8 cellular contexts compared by ENCODE assay signal in the genomic region with DNA sequence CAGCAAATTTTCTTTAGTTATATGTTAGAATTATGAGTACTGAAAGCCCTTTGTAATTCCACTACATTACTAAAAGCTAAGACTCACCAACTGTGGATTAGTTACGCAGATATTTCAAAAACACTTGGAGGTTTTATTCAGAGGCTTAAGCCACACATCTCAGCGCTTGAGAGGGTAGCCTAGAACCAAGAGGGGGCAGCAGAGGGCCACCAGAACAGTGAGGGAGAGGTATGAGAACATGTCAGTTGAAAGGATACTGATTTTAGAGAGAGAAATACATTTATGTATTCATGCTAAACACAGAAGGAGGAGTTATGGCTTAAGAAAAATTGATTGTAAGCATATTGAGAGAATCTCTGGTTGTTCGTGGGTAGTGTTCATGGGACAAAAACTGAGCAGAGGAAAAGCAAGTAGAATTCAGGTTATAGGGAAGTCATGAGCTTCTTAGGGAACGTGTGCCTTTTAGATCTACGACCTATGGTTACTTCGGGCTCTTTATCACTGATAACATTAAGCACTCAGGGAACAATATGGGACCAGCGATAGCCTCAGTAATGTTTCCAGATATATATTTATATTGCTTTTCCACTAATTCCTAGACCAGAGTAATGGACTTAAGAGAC. TPM values are rescaled to one million over a fixed set of nuclear protein-coding genes. Genes with fewer than 3 reads are reported as not detected.
DNase-seq lines count a peak whose midpoint lies in the region; ATAC-seq, FAIRE-seq and TF ChIP-seq lines count a peak whose summit lies in the region.

No MANE protein-coding gene starts in this region.

- 25 to 35% (median 27%) methylated on average over 7 of the region's 7 CpGs for WGBS in psoas muscle, 3 donors

- peak overlapping the region; percentile 83 for H3K27ac ChIP-seq in SK-N-MC
- no peak overlapping the region for H3K27ac ChIP-seq in psoas muscle

- TF ChIP-seq CTCF in psoas muscle (IDR thresholded peaks at IDR 0.05): peak; percentile 80

- H3K4me3 ChIP-seq in SK-N-MC (peak overlapping the region; percentile 61), psoas muscle (no peak overlapping the region)

- DNase-seq in GM12892 (ENCODE audit: insufficient read length) (no peak), NAMALWA (ENCODE audit: low spot score) (peak; percentile 85), SK-N-MC (ENCODE audit: low read depth, low spot score) (peak; percentile 88), glomerular visceral epithelial cell (ENCODE audit: extremely low spot score) (peak; percentile 69), psoas muscle (peak; percentile 49 to 69), NCI-H1048 (lab: John Stamatoyannopoulos, UW) (no peak)
- peak; percentile 87 for DNase-seq in activated naive CD4-positive, alpha-beta T cell treated with anti-CD3 and anti-CD28 coated beads for 36 hours

- no peak for TF ChIP-seq POLR2A in GM12892 (IDR thresholded peaks at IDR 0.05; ENCODE audit: low read depth, low read length)

- H3K4me1 Mint-ChIP-seq in activated naive CD4-positive, alpha-beta T cell treated with anti-CD3 and anti-CD28 coated beads for 36 hours (ENCODE audit: low read depth): peaks cover 10% of the 10 kb centered on the region

- peaks cover under 1% of the 10 kb centered on the region for H3K36me3 Mint-ChIP-seq in activated naive CD4-positive, alpha-beta T cell treated with anti-CD3 and anti-CD28 coated beads for 36 hours (ENCODE audit: low read depth)

- peak; percentile 94 for ATAC-seq in HG02610 (IDR thresholded peaks at IDR 0.05; ENCODE audit: unreplicated experiment)
- ATAC-seq in psoas muscle: peak; percentile 77 to 98 (median 90)

- intact Hi-C loops in activated naive CD4-positive, alpha-beta T cell treated with anti-CD3 and anti-CD28 coated beads for 36 hours (cut with micrococcal nuclease): loop anchor here (1.0 to 5.0 kb wide), 5 partner anchors 38 to 825 kb away; no protein-coding TSS in a partner anchor
- intact Hi-C loops in psoas muscle (cut with DNase I): loop anchor here (2.0 to 5.0 kb wide), 2 partner anchors 35 to 39 kb away; no protein-coding TSS in a partner anchor

- FAIRE-seq in GM12892 (lab: Jason Lieb, UNC): peak; percentile 79

- H3K4me1 ChIP-seq in psoas muscle: no peaks in the 10 kb centered on the region

- no peak overlapping the region for H3K27ac Mint-ChIP-seq in activated naive CD4-positive, alpha-beta T cell treated with anti-CD3 and anti-CD28 coated beads for 36 hours

- H3K27me3 ChIP-seq in psoas muscle (ENCODE audit: insufficient read depth in 3 of 3, low read length in 2 of 3): peaks cover 0 to 2% (median 0%) of the 10 kb centered on the region in 3 donors

- H3K9me3 ChIP-seq in SK-N-MC (ENCODE audit: low read depth, low read length) (no peaks in the 10 kb centered on the region), psoas muscle (peaks cover 10% of the 10 kb centered on the region)

- H3K36me3 ChIP-seq in SK-N-MC (ENCODE audit: insufficient read depth, low read length) (no peaks in the 10 kb centered on the region), psoas muscle (ENCODE audit: insufficient read depth in 1 of 2, low read depth in 1 of 2) (no peaks in the 10 kb centered on the region)

- H3K4me3 Mint-ChIP-seq in activated naive CD4-positive, alpha-beta T cell treated with anti-CD3 and anti-CD28 coated beads for 36 hours: no peak overlapping the region

- no peaks in the 10 kb centered on the region for H3K27me3 Mint-ChIP-seq in activated naive CD4-positive, alpha-beta T cell treated with anti-CD3 and anti-CD28 coated beads for 36 hours (ENCODE audit: low read depth)

- CTCF ChIA-PET in activated naive CD4-positive, alpha-beta T cell treated with anti-CD3 and anti-CD28 coated beads for 36 hours (lab: Charles Lee): interaction anchor here (0.7 to 5.4 kb wide), 29 partner anchors 9 to 348 kb away, joined by 3 to 123 read pairs (median 4); no protein-coding TSS in a partner anchor

- H3K9me3 Mint-ChIP-seq in activated naive CD4-positive, alpha-beta T cell treated with anti-CD3 and anti-CD28 coated beads for 36 hours: peaks cover 2% of the 10 kb centered on the region

- peak overlapping the region; percentile 56 for H3K9ac ChIP-seq in SK-N-MC (ENCODE audit: insufficient read length)

RNA-seq across cellular contexts. Expression of a gene that starts 20.4 kb away (rescaled TPM):
- 31.0 TPM for polyA plus RNA-seq in GM12892 (2012; ENCODE audit: missing spikeins)
- 10 to 100 TPM; 50.1 to 50.4 TPM for total RNA-seq in activated naive CD4-positive, alpha-beta T cell treated with anti-CD3 and anti-CD28 coated beads for 36 hours
- total RNA-seq in psoas muscle: 100 to 1,000 TPM; 140 to 196 (median 178) TPM
- 100 to 1,000 TPM in 2 of 3 donors, 10 to 100 TPM in 1; 77.8 to 203 (median 105) TPM for polyA plus RNA-seq in psoas muscle

Comparison
In these comparisons a context has a peak if more than half of its experiments do, and no peak if none do; other contexts are left out.
1. DNase-seq: peak in NAMALWA (single experiment), SK-N-MC (single experiment), activated naive CD4-positive, alpha-beta T cell treated with anti-CD3 and anti-CD28 coated beads for 36 hours (single experiment), glomerular visceral epithelial cell (single experiment) and psoas muscle (2 of 2); none in GM12892 (single experiment) and NCI-H1048 (single experiment).